In genomic region chr7:22561356-22561755, GRCh38 we compare ENCODE assay signal across 8 cellular contexts.
DNase-seq lines count a peak whose midpoint lies in the region; ATAC-seq and TF ChIP-seq lines count a peak whose summit lies in the region.

No MANE protein-coding gene starts in this region.

- H3K9me3 ChIP-seq in MM.1S (replicated peaks; ENCODE audit: insufficient read depth, low read length) (no peaks in the 10 kb centered on the region), mucosa of descending colon (no peaks in the 10 kb centered on the region)

- no peak overlapping the region for H2AFZ ChIP-seq in MM.1S (ENCODE audit: low read length)

- H4K20me1 ChIP-seq in MM.1S (ENCODE audit: insufficient read depth, low read length): no peaks in the 10 kb centered on the region

- H3K9me2 ChIP-seq in MM.1S (replicated peaks; ENCODE audit: insufficient read depth, low read length): no peaks in the 10 kb centered on the region

- H3K27ac ChIP-seq in MM.1S (ENCODE audit: low read length): peak overlapping the region; percentile 23; the same call in 1 of the 2 replicates

- ATAC-seq in mucosa of descending colon: peak; percentile 34
- no peak for ATAC-seq in GM18873 (IDR thresholded peaks at IDR 0.05; ENCODE audit: low FRiP score, unreplicated experiment)

- no peaks in the 10 kb centered on the region for H3K36me3 ChIP-seq in MM.1S (replicated peaks; ENCODE audit: insufficient read depth, low read length)
- no peaks in the 10 kb centered on the region for H3K36me3 ChIP-seq in mucosa of descending colon (ENCODE audit: low read depth)

- H3K79me2 ChIP-seq in MM.1S (ENCODE audit: low read length): no peaks in the 10 kb centered on the region

- H3K4me1 ChIP-seq in MM.1S (ENCODE audit: low read length): peaks cover 47% of the 10 kb centered on the region
- H3K4me1 ChIP-seq in mucosa of descending colon (ENCODE audit: low read depth): no peaks in the 10 kb centered on the region

- H3K4me2 ChIP-seq in MM.1S (ENCODE audit: low read depth, low read length): peak overlapping the region; percentile 23; the same call in 1 of the 2 replicates

- peaks cover 37% of the 10 kb centered on the region for H3F3A ChIP-seq in MM.1S (ENCODE audit: insufficient read depth, low read length)

- H3K4me3 ChIP-seq in MM.1S (ENCODE audit: low read length) (no peak overlapping the region), epithelial cell of proximal tubule (ENCODE audit: low read depth, low read length) (peak overlapping the region; percentile 17), mucosa of descending colon (no peak overlapping the region)

- no peak for TF ChIP-seq CTCF in MM.1S (IDR thresholded peaks at IDR 0.05; ENCODE audit: low read length)
- no peak for TF ChIP-seq CTCF in epithelial cell of proximal tubule (conservative IDR thresholded peaks at IDR 0.05; ENCODE audit: low read depth, low read length)
- TF ChIP-seq CTCF in mucosa of descending colon (IDR thresholded peaks at IDR 0.05): no peak

- peak; percentile 88 for DNase-seq in AG08396 (ENCODE audit: low spot score)
- no peak for DNase-seq in MM.1S
- DNase-seq in epithelial cell of proximal tubule (ENCODE audit: low read depth): peak; percentile 95
- DNase-seq in mucosa of descending colon: peak in 1 of 3 donors; percentile 27
- no peak for DNase-seq in NCI-H1694 treated with DMSO at 0.1 percent for 48 hours (lab: John Stamatoyannopoulos, UW)
- DNase-seq in NCI-H82 (lab: John Stamatoyannopoulos, UW): no peak
- no peak for DNase-seq in NCI-H526 treated with DMSO at 0.1 percent for 48 hours (lab: John Stamatoyannopoulos, UW)

- H3K27me3 ChIP-seq in MM.1S (replicated peaks; ENCODE audit: insufficient read depth, low read length): no peaks in the 10 kb centered on the region

- no peak overlapping the region for H3K9ac ChIP-seq in MM.1S (ENCODE audit: low read length)

- intact Hi-C loops in mucosa of descending colon (cut with DNase I, micrococcal nuclease): loop anchor here (5.0 to 10.0 kb wide), 2 partner anchors 166 to 493 kb away; partner anchors contain the start of gene IL6 (in 1 of the 2)

Comparison
In these comparisons a context has a peak if more than half of its experiments do, and no peak if none do; other contexts are left out.
1. DNase-seq: peak in AG08396 (single experiment) and epithelial cell of proximal tubule (single experiment); none in MM.1S (single experiment), NCI-H1694 treated with DMSO at 0.1 percent for 48 hours (single experiment), NCI-H82 (single experiment) and NCI-H526 treated with DMSO at 0.1 percent for 48 hours (single experiment).